In the genomic region with DNA sequence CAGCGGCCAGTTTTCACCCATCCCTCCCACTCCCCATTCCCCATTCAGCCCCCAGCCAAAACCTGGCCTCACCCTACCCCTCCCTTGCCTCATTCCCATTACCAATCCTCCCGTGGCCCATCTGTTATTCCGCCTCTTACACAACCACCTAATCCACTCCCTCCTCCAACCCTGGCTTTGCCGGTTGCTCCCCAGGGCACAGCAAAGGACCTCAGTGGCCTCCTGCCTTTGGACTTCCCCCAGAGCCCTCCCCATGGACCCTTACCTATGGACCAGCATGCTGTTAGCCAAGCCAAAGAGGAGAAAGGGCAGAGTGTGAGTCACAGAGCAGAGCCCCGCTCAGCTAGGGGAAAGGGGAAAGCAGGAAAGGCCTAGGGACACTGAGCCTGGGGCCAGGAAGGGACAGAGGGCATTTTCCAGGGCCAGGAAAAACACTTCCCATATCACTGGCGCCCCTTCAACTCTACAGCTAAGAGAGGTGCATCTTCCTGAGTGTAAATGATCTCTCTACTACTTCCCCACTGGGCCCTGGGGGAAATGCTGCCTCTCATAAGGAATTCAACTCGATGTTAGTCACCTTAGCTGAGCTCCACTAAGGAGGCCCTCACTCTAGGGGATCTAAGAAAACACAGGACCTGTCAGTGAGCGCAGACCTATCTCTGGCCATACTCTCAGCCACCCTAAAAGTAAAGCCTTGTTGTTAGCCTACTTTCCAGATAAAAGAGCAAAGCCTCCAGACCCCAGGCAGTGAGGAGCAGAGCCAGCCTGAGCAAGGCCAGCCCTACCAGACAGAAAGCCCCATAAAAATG, we compare ENCODE assay signal across 12 cellular contexts. TPM values are rescaled to one million over a fixed set of nuclear protein-coding genes. Genes with fewer than 3 reads are reported as not detected.
DNase-seq lines count a peak whose midpoint lies in the region; ATAC-seq and TF ChIP-seq lines count a peak whose summit lies in the region.
"Had no signal": no experiment of that assay in that cellular context is flagged by ENCODE, and none has a peak within 500 bp of the region (broad histone marks: within the 10 kb centered on the region; RNA-seq: fewer than 3 reads in every experiment).

No MANE protein-coding gene starts in this region.

- H3K9me3 ChIP-seq in psoas muscle: no peaks in the 10 kb centered on the region
- H3K9me3 ChIP-seq: heart left ventricle, left lung had no signal

- no peaks in the 10 kb centered on the region for H3K27me3 ChIP-seq in psoas muscle (ENCODE audit: insufficient read depth in 3 of 3, low read length in 2 of 3)
- H3K27me3 ChIP-seq: heart left ventricle, left lung had no signal

- DNase-seq in NCI-H524 (lab: John Stamatoyannopoulos, UW): peak; percentile 45 to 58
- no peak for DNase-seq in NCI-H524 treated with DMSO at 0.1 percent for 48 hours (lab: John Stamatoyannopoulos, UW)
- peak; percentile 91 for DNase-seq in NCI-H82 (lab: John Stamatoyannopoulos, UW)
- DNase-seq in fibroblast of pulmonary artery (ENCODE audit: low read depth): peak; percentile 9
- peak in 1 of 2 donors; percentile 75 for DNase-seq in psoas muscle
- DNase-seq in ecto neural progenitor cell (ENCODE audit: low spot score): no peak
- DNase-seq: activated CD4-positive, alpha-beta T cell treated with anti-CD3 and anti-CD28 coated beads, Interleukin-2, amount 50 U/mL, for 48 hours; CD8-positive, alpha-beta memory T cell; left lung had no signal

- TF ChIP-seq CTCF in fibroblast of pulmonary artery (IDR thresholded peaks at IDR 0.05; ENCODE audit: low read length, missing control alignments): no peak
- no peak for TF ChIP-seq CTCF in psoas muscle (IDR thresholded peaks at IDR 0.05)

- peaks cover 0 to 8% of the 10 kb centered on the region in 2 donors for H3K36me3 ChIP-seq in psoas muscle (ENCODE audit: insufficient read depth in 1 of 2, low read depth in 1 of 2)

- H3K4me1 ChIP-seq in psoas muscle: no peaks in the 10 kb centered on the region
- H3K4me1 ChIP-seq: left lung had no signal

- peak in 3 of 4 donors; percentile 38 to 65 (median 52) for ATAC-seq in psoas muscle
- no peak for ATAC-seq in GM19397 (IDR thresholded peaks at IDR 0.05; ENCODE audit: unreplicated experiment)
- no peak for ATAC-seq in HG03196 (IDR thresholded peaks at IDR 0.05; ENCODE audit: unreplicated experiment)
- ATAC-seq: left lung had no signal

- intact Hi-C loops in psoas muscle (cut with DNase I): no loop called here

- no peak overlapping the region for H3K27ac ChIP-seq in psoas muscle
- H3K27ac ChIP-seq: heart left ventricle, left lung had no signal

- H3K4me3 ChIP-seq in fibroblast of pulmonary artery (replicated peaks; ENCODE audit: low read depth, low read length) (no peak overlapping the region), psoas muscle (no peak overlapping the region)
- H3K4me3 ChIP-seq: heart left ventricle, left lung had no signal

- 72 to 80% (median 76%) methylated on average over 8 of the region's 8 CpGs for WGBS in psoas muscle, 3 donors

RNA-seq across cellular contexts. Expression of a gene that starts 10.6 kb away (rescaled TPM):
- 10 to 100 TPM; 15.9 to 28.1 (median 21.7) TPM for total RNA-seq in psoas muscle
- polyA plus RNA-seq in psoas muscle: 10 to 100 TPM; 24.1 to 79.0 (median 35.7) TPM

Comparison
In these comparisons a context has a peak if more than half of its experiments do, and no peak if none do; other contexts are left out.
1. DNase-seq: peak in NCI-H524 (2 of 2), NCI-H82 (single experiment) and fibroblast of pulmonary artery (single experiment); none in NCI-H524 treated with DMSO at 0.1 percent for 48 hours (single experiment) and ecto neural progenitor cell (single experiment).
2. ATAC-seq: peak in psoas muscle (3 of 4); none in GM19397 (single experiment) and HG03196 (single experiment).